ENCODE assay signal across 8 cellular contexts in the genomic region with DNA sequence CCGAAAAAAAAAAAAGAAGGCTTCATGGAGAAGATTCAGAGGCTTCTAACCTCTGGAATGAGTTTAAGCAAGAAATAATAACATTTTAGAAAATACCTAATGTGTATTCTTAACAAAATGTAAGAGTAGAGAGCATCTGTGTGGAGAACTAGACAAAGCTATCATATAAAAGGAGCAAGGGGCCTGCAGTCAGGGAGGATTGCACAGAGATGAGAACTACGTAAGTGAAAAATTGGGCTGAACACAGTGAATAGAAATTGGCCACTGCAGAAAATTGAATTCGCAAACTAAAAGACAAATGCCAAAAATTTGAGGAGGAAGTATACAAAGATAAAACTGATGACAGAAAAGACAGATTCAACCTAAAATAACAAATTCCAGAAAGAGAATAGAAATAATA.
"Had no signal": no experiment of that assay in that cellular context is flagged by ENCODE, and none has a peak within 500 bp of the region (broad histone marks: within the 10 kb centered on the region; RNA-seq: fewer than 3 reads in every experiment).

No MANE protein-coding gene starts in this region.

- DNase-seq: GM23248, GOT3, H7, HFFc6, IMR-90 had no signal

- ATAC-seq: HCT116, K562 had no signal

- H3K36me3 ChIP-seq: HAP-1 had no signal

- H3K27ac Mint-ChIP-seq: HFFc6 had no signal

- H3K4me3 ChIP-seq: GM23248, HAP-1, K562 had no signal

- H3K9me3 Mint-ChIP-seq: HFFc6 had no signal

- H3K9me3 ChIP-seq: HAP-1 had no signal

- H3K27ac ChIP-seq: GM23248 had no signal

- H3K4me3 Mint-ChIP-seq: HFFc6 had no signal
